8 cellular contexts compared by ENCODE assay signal in the genomic region with DNA sequence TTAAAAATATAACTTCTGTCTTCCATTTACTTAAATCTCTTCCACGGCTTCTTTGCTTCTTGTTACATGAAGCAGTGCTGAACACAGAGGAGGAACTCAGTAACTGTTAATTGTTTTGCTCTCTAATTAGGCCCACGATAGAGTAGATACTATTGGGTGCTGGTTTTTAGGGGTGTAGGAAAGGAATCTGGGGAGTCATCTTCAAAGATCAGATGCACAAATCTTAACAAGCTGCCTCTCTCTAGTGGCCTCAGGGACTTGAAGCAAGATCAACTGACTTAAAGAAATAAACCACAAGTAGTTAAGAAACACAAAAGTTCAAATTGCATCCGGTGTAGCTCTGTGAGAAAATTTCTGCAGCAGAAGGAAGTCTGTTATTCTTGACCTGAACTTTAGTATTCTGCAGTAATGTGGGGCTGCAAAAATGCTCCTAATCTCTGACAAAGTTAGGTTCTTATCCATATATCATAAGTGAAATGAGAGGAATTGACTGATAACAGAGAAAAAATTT. TPM values are rescaled to one million over a fixed set of nuclear protein-coding genes. Genes with fewer than 3 reads are reported as not detected.
DNase-seq lines count a peak whose midpoint lies in the region; ATAC-seq and TF ChIP-seq lines count a peak whose summit lies in the region.

No MANE protein-coding gene starts in this region.

- no peak overlapping the region for H4K91ac ChIP-seq in neuronal stem cell (ENCODE audit: low read depth, low read length, poor library complexity)

- H3K36me3 ChIP-seq in neuronal stem cell (replicated peaks in 1 of 2; ENCODE audit: control insufficient read depth in 2 of 2, insufficient read depth in 2 of 2, low read length in 2 of 2) = no peaks in the 10 kb centered on the region
- H3K36me3 ChIP-seq in vagina = no peaks in the 10 kb centered on the region

- ATAC-seq in HG03342 (IDR thresholded peaks at IDR 0.05; ENCODE audit: unreplicated experiment) = peak; percentile 71
- peak; percentile 82 for ATAC-seq in activated CD8-positive, alpha-beta T cell treated with anti-CD3 and anti-CD28 coated beads, Interleukin-2, amount 10 ng/mL, durations not matched to agents 7 days and 5 days

- no peak for TF ChIP-seq POLR2A in vagina (IDR thresholded peaks at IDR 0.05)

- DNase-seq in activated naive CD4-positive, alpha-beta T cell treated with anti-CD3 and anti-CD28 coated beads, Interleukin-2, amount 50 U/mL, for 16 hours = no peak
- DNase-seq in activated CD8-positive, alpha-beta T cell treated with anti-CD3 and anti-CD28 coated beads, Interleukin-2, amount 10 ng/mL, durations not matched to agents 7 days and 5 days = peak; percentile 56
- DNase-seq in neuronal stem cell (ENCODE audit: low spot score) = no peak
- DNase-seq in vagina (ENCODE audit: extremely low spot score in 2 of 2) = no peak
- no peak for DNase-seq in medulla oblongata (ENCODE audit: extremely low spot score)
- no peak for DNase-seq in cerebellum (ENCODE audit: low spot score)

- no peak overlapping the region for H2BK15ac ChIP-seq in neuronal stem cell (ENCODE audit: low read length)

- H3K9me3 Mint-ChIP-seq in activated naive CD4-positive, alpha-beta T cell treated with anti-CD3 and anti-CD28 coated beads, Interleukin-2, amount 50 U/mL, for 24 hours = peaks cover 14% of the 10 kb centered on the region
- peaks cover 18% of the 10 kb centered on the region for H3K9me3 Mint-ChIP-seq in activated CD8-positive, alpha-beta T cell treated with anti-CD3 and anti-CD28 coated beads, Interleukin-2, amount 10 ng/mL, durations not matched to agents 7 days and 5 days (ENCODE audit: insufficient read depth)

- H3K4me3 ChIP-seq in neuronal stem cell (ENCODE audit: low read length in 2 of 2) (no peak overlapping the region), vagina (no peak overlapping the region)

- no peak overlapping the region for H2BK12ac ChIP-seq in neuronal stem cell (ENCODE audit: low read length)

- H3K27ac Mint-ChIP-seq in activated naive CD4-positive, alpha-beta T cell treated with anti-CD3 and anti-CD28 coated beads, Interleukin-2, amount 50 U/mL, for 24 hours = peak overlapping the region; percentile 76
- peak overlapping the region; percentile 96 for H3K27ac Mint-ChIP-seq in activated CD8-positive, alpha-beta T cell treated with anti-CD3 and anti-CD28 coated beads, Interleukin-2, amount 10 ng/mL, durations not matched to agents 7 days and 5 days

- peak overlapping the region; percentile 78 for H3K4me3 Mint-ChIP-seq in activated naive CD4-positive, alpha-beta T cell treated with anti-CD3 and anti-CD28 coated beads, Interleukin-2, amount 50 U/mL, for 24 hours
- peak overlapping the region; percentile 62 for H3K4me3 Mint-ChIP-seq in activated CD8-positive, alpha-beta T cell treated with anti-CD3 and anti-CD28 coated beads, Interleukin-2, amount 10 ng/mL, durations not matched to agents 7 days and 5 days

- no peak overlapping the region for H3K9ac ChIP-seq in neuronal stem cell (ENCODE audit: low read depth, low read length, poor library complexity)

- H4K8ac ChIP-seq in neuronal stem cell (ENCODE audit: low read depth, low read length) = no peak overlapping the region

- no peak overlapping the region for H3K4ac ChIP-seq in neuronal stem cell (ENCODE audit: low read length)

- H3K27ac ChIP-seq in neuronal stem cell (replicated peaks; ENCODE audit: low read length) (no peak overlapping the region), vagina (no peak overlapping the region)

- H3K27me3 ChIP-seq in neuronal stem cell (ENCODE audit: control insufficient read depth in 3 of 3, insufficient read depth in 3 of 3, low read depth in 1 of 3, low read length in 3 of 3) (no peaks in the 10 kb centered on the region), vagina (no peaks in the 10 kb centered on the region)

- H3K4me1 ChIP-seq in neuronal stem cell (ENCODE audit: control insufficient read depth in 2 of 2, insufficient read depth in 1 of 2, low read depth in 1 of 2, low read length in 2 of 2) (peaks cover 0 to 2% of the 10 kb centered on the region in 2 donors), vagina (peaks cover 8% of the 10 kb centered on the region)

- no peak overlapping the region for H3K4me2 ChIP-seq in neuronal stem cell (ENCODE audit: insufficient read depth, low read length, poor library complexity, severe bottlenecking)

- no peak overlapping the region for H3K18ac ChIP-seq in neuronal stem cell (ENCODE audit: low read length)

- no peak overlapping the region for H3K23ac ChIP-seq in neuronal stem cell (ENCODE audit: low read depth, low read length, poor library complexity)

- no peak overlapping the region for H2BK120ac ChIP-seq in neuronal stem cell (ENCODE audit: low read depth, low read length)

- CTCF ChIA-PET in activated CD8-positive, alpha-beta T cell treated with anti-CD3 and anti-CD28 coated beads, Interleukin-2, amount 10 ng/mL, durations not matched to agents 7 days and 5 days (lab: Charles Lee) = interaction anchor here (0.6 to 4.4 kb wide), 10 partner anchors 17 to 503 kb away, joined by 3 to 23 read pairs (median 3); partner anchors contain the start of gene CHST2

- H3K9me3 ChIP-seq in neuronal stem cell (replicated peaks in 1 of 2; ENCODE audit: control insufficient read depth in 2 of 2, insufficient read depth in 1 of 2, low read depth in 1 of 2, low read length in 2 of 2) (peaks cover 3 to 9% of the 10 kb centered on the region in 2 donors), vagina (no peaks in the 10 kb centered on the region)

- intact Hi-C loops in vagina (cut with DNase I) = no loop called here

- H3K36me3 Mint-ChIP-seq in activated naive CD4-positive, alpha-beta T cell treated with anti-CD3 and anti-CD28 coated beads, Interleukin-2, amount 50 U/mL, for 24 hours = peaks cover 9% of the 10 kb centered on the region
- peaks cover 29% of the 10 kb centered on the region for H3K36me3 Mint-ChIP-seq in activated CD8-positive, alpha-beta T cell treated with anti-CD3 and anti-CD28 coated beads, Interleukin-2, amount 10 ng/mL, durations not matched to agents 7 days and 5 days (ENCODE audit: low read depth)

- no peak overlapping the region for H2AK5ac ChIP-seq in neuronal stem cell (ENCODE audit: low read depth, low read length)

- no peaks in the 10 kb centered on the region for H3K27me3 Mint-ChIP-seq in activated naive CD4-positive, alpha-beta T cell treated with anti-CD3 and anti-CD28 coated beads, Interleukin-2, amount 50 U/mL, for 24 hours
- H3K27me3 Mint-ChIP-seq in activated CD8-positive, alpha-beta T cell treated with anti-CD3 and anti-CD28 coated beads, Interleukin-2, amount 10 ng/mL, durations not matched to agents 7 days and 5 days (ENCODE audit: low read depth) = no peaks in the 10 kb centered on the region

- no peak overlapping the region for H3K14ac ChIP-seq in neuronal stem cell (ENCODE audit: low read length)

- no CpG with 5 or more reads among the region's 3 CpGs for WGBS in neuronal stem cell (ENCODE audit: extremely low coverage in 2 of 2, insufficient read length in 2 of 2, insufficient replicate concordance in 1 of 2), 2 donors

- no peak for TF ChIP-seq CTCF in vagina (IDR thresholded peaks at IDR 0.05)

- peaks cover 85% of the 10 kb centered on the region for H3K4me1 Mint-ChIP-seq in activated naive CD4-positive, alpha-beta T cell treated with anti-CD3 and anti-CD28 coated beads, Interleukin-2, amount 50 U/mL, for 24 hours
- peaks cover 57% of the 10 kb centered on the region for H3K4me1 Mint-ChIP-seq in activated CD8-positive, alpha-beta T cell treated with anti-CD3 and anti-CD28 coated beads, Interleukin-2, amount 10 ng/mL, durations not matched to agents 7 days and 5 days (ENCODE audit: low read depth)

- no peaks in the 10 kb centered on the region for H3K79me1 ChIP-seq in neuronal stem cell (ENCODE audit: low read depth, low read length)

- H2BK5ac ChIP-seq in neuronal stem cell (ENCODE audit: low read length) = no peak overlapping the region

- peak overlapping the region; percentile 47 for H2AFZ ChIP-seq in neuronal stem cell (ENCODE audit: low read length)

- POLR2A ChIA-PET in activated CD8-positive, alpha-beta T cell treated with anti-CD3 and anti-CD28 coated beads, Interleukin-2, amount 10 ng/mL, durations not matched to agents 7 days and 5 days (lab: Charles Lee) = interaction anchor here (0.7 to 1.4 kb wide), 3 partner anchors 9 to 52 kb away, joined by 3 to 5 read pairs (median 4); partner anchors contain the start of gene CHST2

RNA-seq across cellular contexts. Expression of gene CHST2, which starts 51.6 kb away (rescaled TPM):
- total RNA-seq in activated CD8-positive, alpha-beta T cell treated with anti-CD3 and anti-CD28 coated beads, Interleukin-2, amount 10 ng/mL, durations not matched to agents 7 days and 5 days = 1 to 10 TPM; 2.3 to 2.4 TPM
- 3.6 TPM for polyA plus RNA-seq in neuronal stem cell (2013, experiment 1 of 2)
- polyA plus RNA-seq in neuronal stem cell (2013, experiment 2 of 2) = 3.5 TPM
- total RNA-seq in vagina (12.5 TPM), cerebellum (24.8 TPM)
